ENCODE assay signal across 38 cellular contexts in genomic region chr1:90346757-90347156, GRCh38.
"Had no signal": no experiment of that assay in that cellular context is flagged by ENCODE, and none has a peak within 500 bp of the region (broad histone marks: within the 10 kb centered on the region; RNA-seq: fewer than 3 reads in every experiment).

No MANE protein-coding gene starts in this region.

- H3K9me3 ChIP-seq: adrenal gland had no signal

- H3K27me3 Mint-ChIP-seq: activated naive CD4-positive, alpha-beta T cell treated with anti-CD3 and anti-CD28 coated beads, Interleukin-2, amount 10 ng/mL, durations not matched to agents 7 days and 5 days; activated naive CD4-positive, alpha-beta T cell treated with anti-CD3 and anti-CD28 coated beads, Interleukin-2, amount 50 U/mL, for 24 hours; activated naive CD8-positive, alpha-beta T cell; activated naive CD8-positive, alpha-beta T cell treated with anti-CD3 and anti-CD28 coated beads for 36 hours; activated naive CD8-positive, alpha-beta T cell treated with anti-CD3 and anti-CD28 coated beads, Interleukin-2, amount 10 ng/mL, durations not matched to agents 7 days and 5 days; activated naive CD8-positive, alpha-beta T cell treated with anti-CD3 and anti-CD28 coated beads, Interleukin-2, amount 50 U/mL, for 24 hours; activated T-cell treated with anti-CD3 and anti-CD28 coated beads, Interleukin-2, amount 50 U/mL, for 24 hours; activated T-helper 17 cell treated with anti-CD3 and anti-CD28 coated beads, Interleukin-2, amount 50 U/mL, for 72 hours; central memory CD8-positive, alpha-beta T cell had no signal

- H3K36me3 ChIP-seq: adrenal gland, ascending aorta, brain microvascular endothelial cell, breast epithelium, cardiac muscle cell had no signal

- H3K4me1 Mint-ChIP-seq: activated naive CD4-positive, alpha-beta T cell treated with anti-CD3 and anti-CD28 coated beads, Interleukin-2, amount 10 ng/mL, durations not matched to agents 7 days and 5 days; activated naive CD4-positive, alpha-beta T cell treated with anti-CD3 and anti-CD28 coated beads, Interleukin-2, amount 50 U/mL, for 24 hours; activated naive CD8-positive, alpha-beta T cell treated with anti-CD3 and anti-CD28 coated beads for 36 hours; activated naive CD8-positive, alpha-beta T cell treated with anti-CD3 and anti-CD28 coated beads, Interleukin-2, amount 10 ng/mL, durations not matched to agents 7 days and 5 days; activated naive CD8-positive, alpha-beta T cell treated with anti-CD3 and anti-CD28 coated beads, Interleukin-2, amount 50 U/mL, for 24 hours; activated T-helper 17 cell treated with anti-CD3 and anti-CD28 coated beads, Interleukin-2, amount 50 U/mL, for 72 hours; central memory CD8-positive, alpha-beta T cell had no signal

- H3K27ac Mint-ChIP-seq: activated naive CD4-positive, alpha-beta T cell treated with anti-CD3 and anti-CD28 coated beads, Interleukin-2, amount 10 ng/mL, durations not matched to agents 7 days and 5 days; activated naive CD4-positive, alpha-beta T cell treated with anti-CD3 and anti-CD28 coated beads, Interleukin-2, amount 50 U/mL, for 24 hours; activated naive CD4-positive, alpha-beta T cell treated with anti-CD3 and anti-CD28 coated beads, Interleukin-2, amount 50 U/mL, for 72 hours; activated naive CD8-positive, alpha-beta T cell; activated naive CD8-positive, alpha-beta T cell treated with anti-CD3 and anti-CD28 coated beads for 36 hours; activated naive CD8-positive, alpha-beta T cell treated with anti-CD3 and anti-CD28 coated beads, Interleukin-2, amount 10 ng/mL, durations not matched to agents 7 days and 5 days; activated naive CD8-positive, alpha-beta T cell treated with anti-CD3 and anti-CD28 coated beads, Interleukin-2, amount 50 U/mL, for 24 hours; activated T-cell treated with anti-CD3 and anti-CD28 coated beads, Interleukin-2, amount 50 U/mL, for 24 hours; activated T-cell treated with anti-CD3 and anti-CD28 coated beads, Interleukin-2, amount 50 U/mL, for 72 hours; activated T-helper 1 cell treated with anti-CD3 and anti-CD28 coated beads, Interleukin-12 subunit alpha, Interleukin-12 subunit beta, Interleukin-2, Interleukin-4 antibody, amounts not matched to agents 30 ng/mL and 10 ng/mL and 1 ng/mL, durations not matched to agents 14 hours and 24 hours and 36 hours; activated T-helper 17 cell treated with anti-CD3 and anti-CD28 coated beads, Interleukin-2, amount 50 U/mL, for 72 hours; activated T-helper 2 cell treated with anti-CD3 and anti-CD28 coated beads, Interferon-gamma antibody, Interleukin-2, Interleukin-4, amounts not matched to agents 10 μg/mL and 5 μg/mL and 100 μg/mL, durations not matched to agents 14 hours and 24 hours and 36 hours; brain had no signal

- H3K27me3 ChIP-seq: adrenal gland, ascending aorta, body of pancreas, brain microvascular endothelial cell, breast epithelium, cardiac muscle cell had no signal

- H3K4me1 ChIP-seq: adrenal gland, ascending aorta, body of pancreas, breast epithelium had no signal

- H3K4me3 ChIP-seq: adrenal gland, ascending aorta, body of pancreas, breast epithelium, cardiac muscle cell had no signal

- ATAC-seq: activated naive CD4-positive, alpha-beta T cell treated with anti-CD3 and anti-CD28 coated beads, Interleukin-2, amount 50 U/mL, for 72 hours; activated naive CD8-positive, alpha-beta T cell treated with anti-CD3 and anti-CD28 coated beads, Interleukin-2, amount 50 U/mL, for 24 hours; activated T-cell treated with anti-CD3 and anti-CD28 coated beads, Interleukin-2, amount 50 U/mL, for 4 hours; activated T-cell treated with anti-CD3 and anti-CD28 coated beads, Interleukin-2, amount 50 U/mL, for 72 hours; activated T-helper 17 cell treated with anti-CD3 and anti-CD28 coated beads, Interleukin-2, amount 50 U/mL, for 72 hours; body of pancreas had no signal

- H3K36me3 Mint-ChIP-seq: activated naive CD4-positive, alpha-beta T cell treated with anti-CD3 and anti-CD28 coated beads, Interleukin-2, amount 10 ng/mL, durations not matched to agents 7 days and 5 days; activated naive CD4-positive, alpha-beta T cell treated with anti-CD3 and anti-CD28 coated beads, Interleukin-2, amount 50 U/mL, for 24 hours; activated naive CD4-positive, alpha-beta T cell treated with anti-CD3 and anti-CD28 coated beads, Interleukin-2, amount 50 U/mL, for 72 hours; activated naive CD8-positive, alpha-beta T cell; activated naive CD8-positive, alpha-beta T cell treated with anti-CD3 and anti-CD28 coated beads for 36 hours; activated naive CD8-positive, alpha-beta T cell treated with anti-CD3 and anti-CD28 coated beads, Interleukin-2, amount 10 ng/mL, durations not matched to agents 7 days and 5 days; brain had no signal

- H3K27ac ChIP-seq: adrenal gland, ascending aorta, body of pancreas, brain microvascular endothelial cell, breast epithelium, cardiac muscle cell had no signal

- H3K4me3 Mint-ChIP-seq: activated naive CD4-positive, alpha-beta T cell treated with anti-CD3 and anti-CD28 coated beads, Interleukin-2, amount 10 ng/mL, durations not matched to agents 7 days and 5 days; activated naive CD4-positive, alpha-beta T cell treated with anti-CD3 and anti-CD28 coated beads, Interleukin-2, amount 50 U/mL, for 24 hours; activated naive CD8-positive, alpha-beta T cell; activated naive CD8-positive, alpha-beta T cell treated with anti-CD3 and anti-CD28 coated beads for 36 hours; activated naive CD8-positive, alpha-beta T cell treated with anti-CD3 and anti-CD28 coated beads, Interleukin-2, amount 10 ng/mL, durations not matched to agents 7 days and 5 days; activated naive CD8-positive, alpha-beta T cell treated with anti-CD3 and anti-CD28 coated beads, Interleukin-2, amount 50 U/mL, for 24 hours; activated T-cell treated with anti-CD3 and anti-CD28 coated beads, Interleukin-2, amount 50 U/mL, for 24 hours; activated T-cell treated with anti-CD3 and anti-CD28 coated beads, Interleukin-2, amount 50 U/mL, for 4 hours; activated T-cell treated with anti-CD3 and anti-CD28 coated beads, Interleukin-2, amount 50 U/mL, for 72 hours; activated T-helper 1 cell treated with anti-CD3 and anti-CD28 coated beads, Interleukin-12 subunit alpha, Interleukin-12 subunit beta, Interleukin-2, Interleukin-4 antibody, amounts not matched to agents 30 ng/mL and 10 ng/mL and 1 ng/mL, durations not matched to agents 14 hours and 24 hours and 36 hours; activated T-helper 17 cell treated with anti-CD3 and anti-CD28 coated beads, Interleukin-2, amount 50 U/mL, for 72 hours; brain; central memory CD8-positive, alpha-beta T cell had no signal

- DNase-seq: activated effector memory CD4-positive, alpha-beta T cell treated with anti-CD3 and anti-CD28 coated beads, Interleukin-2, amount 50 U/mL, for 16 hours; activated effector memory CD4-positive, alpha-beta T cell treated with Interleukin-2 at 50 U/mL for 16 hours; activated gamma-delta T cell; activated gamma-delta T cell treated with Interleukin-2 at 50 U/mL for 16 hours; activated naive CD4-positive, alpha-beta T cell; activated naive CD4-positive, alpha-beta T cell treated with anti-CD3 and anti-CD28 coated beads, Interleukin-2, amount 10 ng/mL, durations not matched to agents 7 days and 5 days; activated naive CD4-positive, alpha-beta T cell treated with anti-CD3 and anti-CD28 coated beads, Interleukin-2, amount 50 U/mL, for 16 hours; activated naive CD4-positive, alpha-beta T cell treated with Interleukin-2 at 50 U/mL for 16 hours; activated naive CD8-positive, alpha-beta T cell treated with anti-CD3 and anti-CD28 coated beads for 36 hours; activated naive CD8-positive, alpha-beta T cell treated with anti-CD3 and anti-CD28 coated beads, Interleukin-2, amount 10 ng/mL, durations not matched to agents 7 days and 5 days; activated naive CD8-positive, alpha-beta T cell treated with anti-CD3 and anti-CD28 coated beads, Interleukin-2, amount 50 U/mL, for 24 hours; activated T-cell treated with anti-CD3 and anti-CD28 coated beads for 4 hours; activated T-cell treated with anti-CD3 and anti-CD28 coated beads, Interleukin-2, amount 50 U/mL, for 1 hour; activated T-cell treated with anti-CD3 and anti-CD28 coated beads, Interleukin-2, amount 50 U/mL, for 24 hours; activated T-cell treated with anti-CD3 and anti-CD28 coated beads, Interleukin-2, amount 50 U/mL, for 4 hours; activated T-cell treated with anti-CD3 and anti-CD28 coated beads, Interleukin-2, amount 50 U/mL, for 48 hours; activated T-cell treated with anti-CD3 and anti-CD28 coated beads, Interleukin-2, amount 50 U/mL, for 72 hours; adrenal gland; amniotic stem cell; amygdala; anterior cingulate cortex; aorta; body of pancreas; brain microvascular endothelial cell; caudate nucleus; central memory CD4-positive, alpha-beta T cell; cerebellar nuclear complex had no signal
